2 cellular contexts compared by ENCODE assay signal in genomic region chr2:149020432-149020851, GRCh38.
TF ChIP-seq lines count a peak whose summit lies in the region.

No MANE protein-coding gene starts in this region.

TF ChIP-seq in HEK293, 187 proteins besides CTCF, POLR2A, EP300 and RAD21 (continued from another document):
- TF ChIP-seq ZNF707 (tag by site-specific recombination; IDR thresholded peaks at IDR 0.05) = no peak
- TF ChIP-seq, protein P1, sequence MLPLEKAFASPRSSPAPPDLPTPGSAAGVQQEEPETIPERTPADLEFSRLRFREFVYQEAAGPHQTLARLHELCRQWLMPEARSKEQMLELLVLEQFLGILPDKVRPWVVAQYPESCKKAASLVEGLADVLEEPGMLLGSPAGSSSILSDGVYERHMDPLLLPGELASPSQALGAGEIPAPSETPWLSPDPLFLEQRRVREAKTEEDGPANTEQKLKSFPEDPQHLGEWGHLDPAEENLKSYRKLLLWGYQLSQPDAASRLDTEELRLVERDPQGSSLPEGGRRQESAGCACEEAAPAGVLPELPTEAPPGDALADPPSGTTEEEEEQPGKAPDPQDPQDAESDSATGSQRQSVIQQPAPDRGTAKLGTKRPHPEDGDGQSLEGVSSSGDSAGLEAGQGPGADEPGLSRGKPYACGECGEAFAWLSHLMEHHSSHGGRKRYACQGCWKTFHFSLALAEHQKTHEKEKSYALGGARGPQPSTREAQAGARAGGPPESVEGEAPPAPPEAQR (tag by site-specific recombination; IDR thresholded peaks at IDR 0.05) = no peak
- TF ChIP-seq ZBTB20 (tag by site-specific recombination; IDR thresholded peaks at IDR 0.05) = peak; percentile 34; the same call in 1 of the 2 replicates
- TF ChIP-seq ZNF23 (tag by site-specific recombination; IDR thresholded peaks at IDR 0.05; ENCODE audit: borderline replicate concordance) = no peak
- peak; percentile 43; the same call in 1 of the 2 replicates for TF ChIP-seq ZIC2 (tag by site-specific recombination; IDR thresholded peaks at IDR 0.05)
- TF ChIP-seq GFI1B (tag by site-specific recombination; IDR thresholded peaks at IDR 0.05) = no peak
- TF ChIP-seq GLIS1 (tag by site-specific recombination; IDR thresholded peaks at IDR 0.05) = peak; percentile 46

TF ChIP-seq in HepG2, 621 proteins besides CTCF, POLR2A, EP300 and RAD21 (continued from another document and continues in another):
- TF ChIP-seq, protein P2, sequence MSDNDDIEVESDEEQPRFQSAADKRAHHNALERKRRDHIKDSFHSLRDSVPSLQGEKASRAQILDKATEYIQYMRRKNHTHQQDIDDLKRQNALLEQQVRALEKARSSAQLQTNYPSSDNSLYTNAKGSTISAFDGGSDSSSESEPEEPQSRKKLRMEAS (IDR thresholded peaks at IDR 0.05) = peak; percentile 34; the same call in 1 of the 2 replicates
- TF ChIP-seq, protein P3, sequence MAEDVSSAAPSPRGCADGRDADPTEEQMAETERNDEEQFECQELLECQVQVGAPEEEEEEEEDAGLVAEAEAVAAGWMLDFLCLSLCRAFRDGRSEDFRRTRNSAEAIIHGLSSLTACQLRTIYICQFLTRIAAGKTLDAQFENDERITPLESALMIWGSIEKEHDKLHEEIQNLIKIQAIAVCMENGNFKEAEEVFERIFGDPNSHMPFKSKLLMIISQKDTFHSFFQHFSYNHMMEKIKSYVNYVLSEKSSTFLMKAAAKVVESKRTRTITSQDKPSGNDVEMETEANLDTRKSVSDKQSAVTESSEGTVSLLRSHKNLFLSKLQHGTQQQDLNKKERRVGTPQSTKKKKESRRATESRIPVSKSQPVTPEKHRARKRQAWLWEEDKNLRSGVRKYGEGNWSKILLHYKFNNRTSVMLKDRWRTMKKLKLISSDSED (CRISPR knock-in tag; IDR thresholded peaks at IDR 0.05) = no peak
- TF ChIP-seq FOXP4 (CRISPR knock-in tag; IDR thresholded peaks at IDR 0.05) (peak; percentile 49; the same call in 1 of the 2 replicates), TARDBP (CRISPR knock-in tag; IDR thresholded peaks at IDR 0.05) (no peak), FOXK1 (CRISPR knock-in tag; IDR thresholded peaks at IDR 0.05; ENCODE audit: borderline replicate concordance, low read depth) (peak; percentile 75; the same call in 1 of the 2 replicates), ZNF766 (CRISPR knock-in tag; IDR thresholded peaks at IDR 0.05; ENCODE audit: borderline replicate concordance) (no peak), SP1 (IDR thresholded peaks at IDR 0.05) (no peak), SP1 (CRISPR knock-in tag; IDR thresholded peaks at IDR 0.05) (no peak), NR2F1 (CRISPR knock-in tag; IDR thresholded peaks at IDR 0.05) (no peak), HHEX (CRISPR knock-in tag; IDR thresholded peaks at IDR 0.05) (peak; percentile 63), ATF3 (CRISPR knock-in tag; IDR thresholded peaks at IDR 0.05) (peak; percentile 40; the same call in 1 of the 2 replicates), HNRNPUL1 (IDR thresholded peaks at IDR 0.05; ENCODE audit: low read depth, low read length) (no peak), TCF12 (IDR thresholded peaks at IDR 0.05) (no peak), TCF12 (CRISPR knock-in tag; IDR thresholded peaks at IDR 0.05) (no peak), CBX5 (CRISPR knock-in tag; IDR thresholded peaks at IDR 0.05; ENCODE audit: borderline replicate concordance) (0 out of 2 replicates have a peak, but pooled peaks have one; percentile 79), NCOA2 (CRISPR knock-in tag; IDR thresholded peaks at IDR 0.05) (no peak), NCOA5 (CRISPR knock-in tag; IDR thresholded peaks at IDR 0.05) (no peak), RXRB (CRISPR knock-in tag; IDR thresholded peaks at IDR 0.05; ENCODE audit: borderline replicate concordance) (no peak), ATF4 (CRISPR knock-in tag; IDR thresholded peaks at IDR 0.05) (peak in 1 of 2 experiments; percentile 97; a peak in 2 of 4 replicates), PTBP1 (IDR thresholded peaks at IDR 0.05; ENCODE audit: low read depth, low read length, poor library complexity, severe bottlenecking) (no peak), ZBTB34 (CRISPR knock-in tag; IDR thresholded peaks at IDR 0.05) (no peak), MED8 (CRISPR knock-in tag; IDR thresholded peaks at IDR 0.05; ENCODE audit: insufficient replicate concordance) (no peak), HNF4A (CRISPR knock-in tag; IDR thresholded peaks at IDR 0.05) (no peak), ZNF512 (CRISPR knock-in tag; IDR thresholded peaks at IDR 0.05) (no peak), ARID5B (CRISPR knock-in tag; IDR thresholded peaks at IDR 0.05) (peak; percentile 81), XRCC5 (optimal IDR thresholded peaks at IDR 0.05; ENCODE audit: low read length) (no peak), RFX5 (IDR thresholded peaks at IDR 0.05; ENCODE audit: low read depth, low read length) (no peak), ETV5 (CRISPR knock-in tag; IDR thresholded peaks at IDR 0.05; ENCODE audit: borderline replicate concordance) (no peak), FOXM1 (CRISPR knock-in tag; IDR thresholded peaks at IDR 0.05) (no peak), NFE2 (CRISPR knock-in tag; IDR thresholded peaks at IDR 0.05) (no peak), NFYC (CRISPR knock-in tag; IDR thresholded peaks at IDR 0.05) (no peak), FOXA3 (CRISPR knock-in tag; IDR thresholded peaks at IDR 0.05) (peak; percentile 97), ZSCAN29 (CRISPR knock-in tag; conservative IDR thresholded peaks at IDR 0.05) (no peak)
- TF ChIP-seq, protein P4, sequence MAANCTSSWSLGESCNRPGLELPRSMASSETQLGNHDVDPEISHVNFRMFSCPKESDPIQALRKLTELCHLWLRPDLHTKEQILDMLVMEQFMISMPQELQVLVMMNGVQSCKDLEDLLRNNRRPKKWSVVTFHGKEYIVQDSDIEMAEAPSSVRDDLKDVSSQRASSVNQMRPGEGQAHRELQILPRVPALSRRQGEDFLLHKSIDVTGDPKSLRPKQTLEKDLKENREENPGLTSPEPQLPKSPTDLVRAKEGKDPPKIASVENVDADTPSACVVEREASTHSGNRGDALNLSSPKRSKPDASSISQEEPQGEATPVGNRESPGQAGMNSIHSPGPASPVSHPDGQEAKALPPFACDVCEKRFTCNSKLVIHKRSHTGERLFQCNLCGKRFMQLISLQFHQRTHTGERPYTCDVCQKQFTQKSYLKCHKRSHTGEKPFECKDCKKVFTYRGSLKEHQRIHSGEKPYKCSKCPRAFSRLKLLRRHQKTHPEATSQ (CRISPR knock-in tag; IDR thresholded peaks at IDR 0.05; ENCODE audit: borderline replicate concordance) = no peak
- TF ChIP-seq, protein P5, sequence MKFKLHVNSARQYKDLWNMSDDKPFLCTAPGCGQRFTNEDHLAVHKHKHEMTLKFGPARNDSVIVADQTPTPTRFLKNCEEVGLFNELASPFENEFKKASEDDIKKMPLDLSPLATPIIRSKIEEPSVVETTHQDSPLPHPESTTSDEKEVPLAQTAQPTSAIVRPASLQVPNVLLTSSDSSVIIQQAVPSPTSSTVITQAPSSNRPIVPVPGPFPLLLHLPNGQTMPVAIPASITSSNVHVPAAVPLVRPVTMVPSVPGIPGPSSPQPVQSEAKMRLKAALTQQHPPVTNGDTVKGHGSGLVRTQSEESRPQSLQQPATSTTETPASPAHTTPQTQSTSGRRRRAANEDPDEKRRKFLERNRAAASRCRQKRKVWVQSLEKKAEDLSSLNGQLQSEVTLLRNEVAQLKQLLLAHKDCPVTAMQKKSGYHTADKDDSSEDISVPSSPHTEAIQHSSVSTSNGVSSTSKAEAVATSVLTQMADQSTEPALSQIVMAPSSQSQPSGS (CRISPR knock-in tag; IDR thresholded peaks at IDR 0.05) = peak; percentile 67
- TF ChIP-seq, protein P6, sequence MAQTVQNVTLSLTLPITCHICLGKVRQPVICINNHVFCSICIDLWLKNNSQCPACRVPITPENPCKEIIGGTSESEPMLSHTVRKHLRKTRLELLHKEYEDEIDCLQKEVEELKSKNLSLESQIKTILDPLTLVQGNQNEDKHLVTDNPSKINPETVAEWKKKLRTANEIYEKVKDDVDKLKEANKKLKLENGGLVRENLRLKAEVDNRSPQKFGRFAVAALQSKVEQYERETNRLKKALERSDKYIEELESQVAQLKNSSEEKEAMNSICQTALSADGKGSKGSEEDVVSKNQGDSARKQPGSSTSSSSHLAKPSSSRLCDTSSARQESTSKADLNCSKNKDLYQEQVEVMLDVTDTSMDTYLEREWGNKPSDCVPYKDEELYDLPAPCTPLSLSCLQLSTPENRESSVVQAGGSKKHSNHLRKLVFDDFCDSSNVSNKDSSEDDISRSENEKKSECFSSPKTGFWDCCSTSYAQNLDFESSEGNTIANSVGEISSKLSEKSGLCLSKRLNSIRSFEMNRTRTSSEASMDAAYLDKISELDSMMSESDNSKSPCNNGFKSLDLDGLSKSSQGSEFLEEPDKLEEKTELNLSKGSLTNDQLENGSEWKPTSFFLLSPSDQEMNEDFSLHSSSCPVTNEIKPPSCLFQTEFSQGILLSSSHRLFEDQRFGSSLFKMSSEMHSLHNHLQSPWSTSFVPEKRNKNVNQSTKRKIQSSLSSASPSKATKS (CRISPR knock-in tag; IDR thresholded peaks at IDR 0.05) = no peak
- TF ChIP-seq, protein P7, sequence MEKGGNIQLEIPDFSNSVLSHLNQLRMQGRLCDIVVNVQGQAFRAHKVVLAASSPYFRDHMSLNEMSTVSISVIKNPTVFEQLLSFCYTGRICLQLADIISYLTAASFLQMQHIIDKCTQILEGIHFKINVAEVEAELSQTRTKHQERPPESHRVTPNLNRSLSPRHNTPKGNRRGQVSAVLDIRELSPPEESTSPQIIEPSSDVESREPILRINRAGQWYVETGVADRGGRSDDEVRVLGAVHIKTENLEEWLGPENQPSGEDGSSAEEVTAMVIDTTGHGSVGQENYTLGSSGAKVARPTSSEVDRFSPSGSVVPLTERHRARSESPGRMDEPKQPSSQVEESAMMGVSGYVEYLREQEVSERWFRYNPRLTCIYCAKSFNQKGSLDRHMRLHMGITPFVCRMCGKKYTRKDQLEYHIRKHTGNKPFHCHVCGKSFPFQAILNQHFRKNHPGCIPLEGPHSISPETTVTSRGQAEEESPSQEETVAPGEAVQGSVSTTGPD (CRISPR knock-in tag; IDR thresholded peaks at IDR 0.05) = no peak
